In genomic region chr19:49687150-49687549, GRCh38 we compare ENCODE assay signal across 1 cellular context.
TF ChIP-seq lines count a peak whose summit lies in the region.

No MANE protein-coding gene starts in this region.

TF ChIP-seq in WTC11, 78 proteins besides CTCF, POLR2A, EP300 and RAD21:
- TF ChIP-seq NR2C2 (CRISPR knock-in tag; IDR thresholded peaks at IDR 0.05) (no peak), RELA (CRISPR knock-in tag; IDR thresholded peaks at IDR 0.05; ENCODE audit: borderline replicate concordance) (no peak), ZBTB43 (CRISPR knock-in tag; IDR thresholded peaks at IDR 0.05) (no peak), E2F4 (CRISPR knock-in tag; IDR thresholded peaks at IDR 0.05; ENCODE audit: borderline replicate concordance, low read depth) (no peak), STAT6 (CRISPR knock-in tag; conservative IDR thresholded peaks at IDR 0.05; ENCODE audit: low read depth) (no peak), E2F5 (CRISPR knock-in tag; IDR thresholded peaks at IDR 0.05) (no peak), FOXK1 (CRISPR knock-in tag; IDR thresholded peaks at IDR 0.05) (no peak), ZNF416 (CRISPR knock-in tag; IDR thresholded peaks at IDR 0.05) (no peak), GTF2I (CRISPR knock-in tag; conservative IDR thresholded peaks at IDR 0.05) (no peak), HMGXB4 (CRISPR knock-in tag; IDR thresholded peaks at IDR 0.05) (no peak), ZNF263 (CRISPR knock-in tag; IDR thresholded peaks at IDR 0.05; ENCODE audit: low read depth) (no peak), NR3C1 (CRISPR knock-in tag; conservative IDR thresholded peaks at IDR 0.05; ENCODE audit: low read depth) (no peak)
